ENCODE assay signal across 8 cellular contexts in genomic region chr10:63522129-63522687, GRCh38. TPM values are rescaled to one million over a fixed set of nuclear protein-coding genes. Genes with fewer than 3 reads are reported as not detected.
DNase-seq lines count a peak whose midpoint lies in the region; ATAC-seq and TF ChIP-seq lines count a peak whose summit lies in the region.

No MANE protein-coding gene starts in this region.

- H3K9me2 ChIP-seq in OCI-LY7 (ENCODE audit: insufficient read depth, low read length) = no peaks in the 10 kb centered on the region

- H3K4me1 ChIP-seq in OCI-LY7 (ENCODE audit: insufficient read depth, low read length, poor library complexity, severe bottlenecking) (peaks cover 29% of the 10 kb centered on the region), colonic mucosa (no peaks in the 10 kb centered on the region), mononuclear cell (ENCODE audit: insufficient read depth, low read length) (peaks cover 25% of the 10 kb centered on the region), vagina (peaks cover 52% of the 10 kb centered on the region)

- BruUV-seq in OCI-LY7 (replicated peaks; lab: Mats Ljungman, UMichigan) = TSS peak; percentile 64

- DNase-seq in A172 (ENCODE audit: low spot score) (peak; percentile 34), GM13976 (ENCODE audit: low spot score) (peak; percentile 41), OCI-LY7 (ENCODE audit: low spot score) (peak; percentile 44), colonic mucosa (no peak), vagina (ENCODE audit: extremely low spot score in 2 of 2) (no peak), cerebellar cortex (ENCODE audit: low spot score) (no peak)

- intact Hi-C loops in OCI-LY7 (cut with micrococcal nuclease; ENCODE audit: unreplicated experiment) = loop anchor here (1.0 to 10.0 kb wide), 3 partner anchors 107 to 707 kb away; partner anchors contain the start of gene EGR2
- intact Hi-C loops in colonic mucosa (cut with DNase I) = loop anchor here (5.0 kb wide), 2 partner anchors 55 to 105 kb away; partner anchors contain the start of gene JMJD1C
- intact Hi-C loops in vagina (cut with DNase I) = loop anchor here (5.0 to 10.0 kb wide), 2 partner anchors 57 to 190 kb away; partner anchors contain the start of gene JMJD1C

- H3K27me3 ChIP-seq in colonic mucosa (no peaks in the 10 kb centered on the region), mononuclear cell (ENCODE audit: insufficient read depth, low read length) (no peaks in the 10 kb centered on the region), vagina (no peaks in the 10 kb centered on the region)

- H2AFZ ChIP-seq in OCI-LY7 (ENCODE audit: low read length) = peak overlapping the region; percentile 81

- H3K27ac ChIP-seq in OCI-LY7 (ENCODE audit: low read depth, low read length, poor library complexity, severe bottlenecking) (peak overlapping the region; percentile 73), colonic mucosa (peak overlapping the region; percentile 96), vagina (peak overlapping the region; percentile 98)

- no peak for TF ChIP-seq POLR2A in vagina (IDR thresholded peaks at IDR 0.05)

- H3K4me3 ChIP-seq in OCI-LY7 (ENCODE audit: low read depth, low read length, poor library complexity, severe bottlenecking) = peak overlapping the region; percentile 76
- peak overlapping the region; percentile 63 for H3K4me3 ChIP-seq in colonic mucosa
- H3K4me3 ChIP-seq in mononuclear cell (ENCODE audit: low read length) = peak overlapping the region; percentile 74
- H3K4me3 ChIP-seq in vagina = peak overlapping the region; percentile 73 to 96

- H4K20me1 ChIP-seq in OCI-LY7 (ENCODE audit: insufficient read depth, low read length) = peaks cover 5% of the 10 kb centered on the region; the same call in 1 of the 2 replicates

- H3K4me2 ChIP-seq in OCI-LY7 (ENCODE audit: low read length) = peak overlapping the region; percentile 96

- POLR2A ChIA-PET in OCI-LY7 (lab: Charles Lee) = interaction anchor here (0.6 to 1.8 kb wide), 13 partner anchors 8 to 266 kb away, joined by 3 to 6 read pairs (median 4); no protein-coding TSS in a partner anchor

- in situ Hi-C loops in GM13976 (cut with MboI; ENCODE audit: low sequenced_read_pairs, unreplicated experiment) = no loop called here

- no peak for TF ChIP-seq CTCF in GM13976 (IDR thresholded peaks at IDR 0.05; ENCODE audit: borderline replicate concordance, control extremely low read depth, extremely low read depth, insufficient read depth, missing control alignments)
- TF ChIP-seq CTCF in OCI-LY7 (conservative IDR thresholded peaks at IDR 0.05; ENCODE audit: low read length) = no peak
- TF ChIP-seq CTCF in colonic mucosa (IDR thresholded peaks at IDR 0.05) = no peak
- no peak for TF ChIP-seq CTCF in vagina (IDR thresholded peaks at IDR 0.05)

- no peak for ATAC-seq in GM21529 (IDR thresholded peaks at IDR 0.05; ENCODE audit: unreplicated experiment)

- H3K9ac ChIP-seq in colonic mucosa (ENCODE audit: low read depth in 2 of 2, low read length in 2 of 2) = peak overlapping the region; percentile 91 to 99

- CTCF ChIA-PET in OCI-LY7 (lab: Charles Lee; ENCODE audit: unreplicated experiment) = no interaction called here

- H3K36me3 ChIP-seq in OCI-LY7 (ENCODE audit: insufficient read depth, low read length) = no peaks in the 10 kb centered on the region
- H3K36me3 ChIP-seq in colonic mucosa = no peaks in the 10 kb centered on the region
- H3K36me3 ChIP-seq in vagina = no peaks in the 10 kb centered on the region

- H3K9me3 ChIP-seq in OCI-LY7 (ENCODE audit: low read length) = no peaks in the 10 kb centered on the region
- no peaks in the 10 kb centered on the region for H3K9me3 ChIP-seq in colonic mucosa
- no peaks in the 10 kb centered on the region for H3K9me3 ChIP-seq in mononuclear cell (ENCODE audit: low read depth, low read length)
- H3K9me3 ChIP-seq in vagina = no peaks in the 10 kb centered on the region

- peaks cover 57% of the 10 kb centered on the region for H3K79me2 ChIP-seq in OCI-LY7 (ENCODE audit: insufficient read depth, low read depth, low read length)

RNA-seq across cellular contexts. Expression of gene REEP3, which starts 1.0 kb away (rescaled TPM):
- total RNA-seq in A172 (2014; rRNA removed; shearing (Covaris generic)) = 69.1 and 101 TPM in 2 replicates
- total RNA-seq in OCI-LY7 (2014; rRNA removed; shearing (Covaris generic)) = 3.6 and 5.9 TPM in 2 replicates
- 7.5 and 11.0 TPM in 2 replicates for total RNA-seq in OCI-LY7 (2022)
- total RNA-seq in colonic mucosa = 10 to 100 TPM; 33.1 to 66.0 TPM
- 8.0 TPM for total RNA-seq in mononuclear cell
- 41.0 TPM for total RNA-seq in vagina

RNA-seq across cellular contexts. Expression of gene JMJD1C, which starts 56.4 kb away (rescaled TPM):
- total RNA-seq in A172 (2014; rRNA removed; shearing (Covaris generic)) = 71.6 and 98.3 TPM in 2 replicates
- total RNA-seq in OCI-LY7 (2014; rRNA removed; shearing (Covaris generic)) = 99.2 and 104 TPM in 2 replicates
- total RNA-seq in OCI-LY7 (2022) (118 and 140 TPM in 2 replicates), colonic mucosa (10 to 100 TPM; 37.7 to 72.2 TPM), mononuclear cell (572 TPM), vagina (105 TPM)

Comparison
In these comparisons a context has a peak if more than half of its experiments do, and no peak if none do; other contexts are left out.
1. DNase-seq: peak in A172 (single experiment), GM13976 (single experiment) and OCI-LY7 (single experiment); none in colonic mucosa (single experiment), vagina (0 of 2) and cerebellar cortex (single experiment).
2. Peak in every context shown above with its lines, with median percentiles within 50 percentile points of each other: H3K27ac ChIP-seq and H3K4me3 ChIP-seq.